ENCODE assay signal across 9 cellular contexts in genomic region chr13:30115257-30115600, GRCh38.
A peak's percentile ranks its signal among the peaks of the same experiment; 100 is the strongest.
DNase-seq lines count a peak whose midpoint lies in the region; ATAC-seq, FAIRE-seq and TF ChIP-seq lines count a peak whose summit lies in the region.
"Had no signal": no experiment of that assay in that cellular context is flagged by ENCODE, and none has a peak within 500 bp of the region (broad histone marks: within the 10 kb centered on the region; RNA-seq: fewer than 3 reads in every experiment).

No MANE protein-coding gene starts in this region.

- CTCF ChIA-PET in A549 (lab: Yijun Ruan, JAX): interaction anchor here (0.7 to 9.8 kb wide), 35 partner anchors 8 to 630 kb away, joined by 3 to 131 read pairs (median 4); partner anchors contain the start of gene UBL3
- CTCF ChIA-PET in mammary epithelial cell (lab: Charles Lee; ENCODE audit: low non-redundant PET): interaction anchor here (1.2 kb wide), 1 partner anchor 344 kb away, joined by 11 read pairs; no protein-coding TSS in a partner anchor
- CTCF ChIA-PET in GM10248 (lab: Yijun Ruan, JAX): interaction anchor here (0.6 to 8.1 kb wide), 44 partner anchors 9 to 689 kb away, joined by 3 to 169 read pairs (median 4); partner anchors contain the start of genes SLC7A1 and UBL3

- no peaks in the 10 kb centered on the region for H3K79me2 ChIP-seq in mammary epithelial cell (ENCODE audit: insufficient read depth, low read length)

- H3K4me1 ChIP-seq in A549: peaks cover 13% of the 10 kb centered on the region
- peaks cover 16% of the 10 kb centered on the region for H3K4me1 ChIP-seq in HUES48 (ENCODE audit: control insufficient read depth, insufficient read depth, low read length)
- H3K4me1 ChIP-seq in mammary epithelial cell (ENCODE audit: insufficient read depth, low read length): peaks cover 24% of the 10 kb centered on the region
- H3K4me1 ChIP-seq in mucosa of stomach (ENCODE audit: control insufficient read depth, insufficient read depth, low read length): peaks cover 31% of the 10 kb centered on the region

- intact Hi-C loops in mammary epithelial cell (cut with micrococcal nuclease): loop anchor here (1.0 to 5.0 kb wide), 3 partner anchors 344 to 606 kb away; no protein-coding TSS in a partner anchor

- no peak for TF ChIP-seq POLR2A in A549 (IDR thresholded peaks at IDR 0.05; ENCODE audit: low read length)

- TF ChIP-seq RAD21 in A549 (conservative IDR thresholded peaks at IDR 0.05 in 1 of 2, IDR thresholded peaks at IDR 0.05 in 1 of 2): no peak; a peak in 1 of 5 replicates

- H4K20me1 ChIP-seq in mammary epithelial cell (ENCODE audit: insufficient read depth, low read length): no peaks in the 10 kb centered on the region

- BruUV-seq in mammary epithelial cell (replicated peaks; lab: Mats Ljungman, UMichigan): no TSS peak

- no peak; the same call in 2 of the 3 replicates for TF ChIP-seq CTCF in A549 (IDR thresholded peaks at IDR 0.05)
- TF ChIP-seq CTCF in mammary epithelial cell (conservative IDR thresholded peaks at IDR 0.05 in 1 of 2, IDR thresholded peaks at IDR 0.05 in 1 of 2; ENCODE audit: extremely low read depth in 1 of 2, insufficient read depth in 1 of 2, low read depth in 1 of 2, low read length in 2 of 2): no peak
- no peak for TF ChIP-seq CTCF in GM10248 (IDR thresholded peaks at IDR 0.05; ENCODE audit: control extremely low read depth, extremely low read depth, low read depth, missing control alignments)

- H3K9me3 ChIP-seq in A549 (no peaks in the 10 kb centered on the region), HUES48 (ENCODE audit: control insufficient read depth, insufficient read depth, low read length) (no peaks in the 10 kb centered on the region), mammary epithelial cell (replicated peaks; ENCODE audit: insufficient read depth, low read length) (no peaks in the 10 kb centered on the region), mucosa of stomach (ENCODE audit: control insufficient read depth, low read length) (no peaks in the 10 kb centered on the region)

- peak overlapping the region; percentile 96 for H3K4me2 ChIP-seq in A549
- H3K4me2 ChIP-seq in mammary epithelial cell (ENCODE audit: insufficient read depth, low read depth, low read length): peak overlapping the region; percentile 83

- no peak overlapping the region for H3K27ac ChIP-seq in A549
- H3K27ac ChIP-seq in HUES48 (ENCODE audit: low read depth, low read length): no peak overlapping the region
- H3K27ac ChIP-seq in mammary epithelial cell (ENCODE audit: insufficient read depth, low read depth, low read length): peak overlapping the region; percentile 49

- POLR2A ChIA-PET in A549 (lab: Yijun Ruan, JAX): interaction anchor here (0.8 to 1.3 kb wide), 4 partner anchors 190 to 344 kb away, joined by 3 read pairs; no protein-coding TSS in a partner anchor
- POLR2A ChIA-PET in GM10248 (lab: Yijun Ruan, JAX): interaction anchor here (0.5 kb wide), 1 partner anchor 78 kb away, joined by 3 read pairs; no protein-coding TSS in a partner anchor

- WGBS in A549 (ENCODE audit: missing lambda C conversion rate): 25% methylated on average over 9 of the region's 9 CpGs
- WGBS in mammary epithelial cell (ENCODE audit: low coverage, missing lambda C conversion rate): 2% methylated on average over 9 of the region's 9 CpGs

- peaks cover 19% of the 10 kb centered on the region for H3K27me3 ChIP-seq in HUES48 (ENCODE audit: control insufficient read depth, insufficient read depth, low read length)
- no peaks in the 10 kb centered on the region for H3K27me3 ChIP-seq in mammary epithelial cell (ENCODE audit: insufficient read depth, low read length)
- H3K27me3 ChIP-seq in mucosa of stomach (ENCODE audit: control insufficient read depth, insufficient read depth, low read length): no peaks in the 10 kb centered on the region

- no peak for TF ChIP-seq EP300 in A549 (IDR thresholded peaks at IDR 0.05)

- peak overlapping the region; percentile 82 for H2AFZ ChIP-seq in mammary epithelial cell (ENCODE audit: low read depth, low read length)

- no peak for DNase-seq in A549 (ENCODE audit: low read depth in 1 of 2, low spot score in 1 of 2)
- DNase-seq in mammary epithelial cell: no peak
- no peak for DNase-seq in stimulated activated CD4-positive, alpha-beta T cell treated with anti-CD3 and anti-CD28 coated beads, Interleukin-1b, Interleukin-23, amount 100 ng/mL, for 48 hours
- no peak for DNase-seq in GM10248 (ENCODE audit: extremely low spot score)

- dilution Hi-C loops in mammary epithelial cell (cut with HindIII; ENCODE audit: low sequenced_read_pairs): no loop called here

- H3K36me3 ChIP-seq in HUES48 (ENCODE audit: control insufficient read depth, insufficient read depth, low read length) (no peaks in the 10 kb centered on the region), mammary epithelial cell (ENCODE audit: insufficient read depth, low read length) (no peaks in the 10 kb centered on the region), mucosa of stomach (ENCODE audit: control insufficient read depth, insufficient read depth, low read length) (no peaks in the 10 kb centered on the region)

- H3K9ac ChIP-seq in HUES48 (ENCODE audit: low read depth, low read length) (no peak overlapping the region), mammary epithelial cell (ENCODE audit: insufficient read depth, low read length) (peak overlapping the region; percentile 39), mucosa of stomach (ENCODE audit: low read length) (peak overlapping the region; percentile 69)

- no peak for FAIRE-seq in A549 (lab: Jason Lieb, UNC)
- FAIRE-seq: G401.6 had no signal

- no peak overlapping the region; the same call in 2 of the 3 replicates for H3K4me3 ChIP-seq in A549
- H3K4me3 ChIP-seq in HUES48 (ENCODE audit: low read depth, low read length): peak overlapping the region; percentile 24; the same call in 1 of the 2 replicates
- peak overlapping the region; percentile 23 to 66 (median 49) for H3K4me3 ChIP-seq in mammary epithelial cell (replicated peaks in 1 of 3; ENCODE audit: insufficient read depth in 1 of 3, low read depth in 2 of 3, low read length in 3 of 3)
- peak overlapping the region; percentile 38 for H3K4me3 ChIP-seq in mucosa of stomach (ENCODE audit: low read length)

- in situ Hi-C loops in mammary epithelial cell (cut with MboI; ENCODE audit: low sequenced_read_pairs in 2 of 2): loop anchor here (5.0 to 10.0 kb wide), 3 partner anchors 268 to 400 kb away; no protein-coding TSS in a partner anchor

- peak; percentile 4 to 6; a peak in 2 of 6 replicates for ATAC-seq in A549
- no peak for ATAC-seq in HG03432 (IDR thresholded peaks at IDR 0.05; ENCODE audit: unreplicated experiment)
- ATAC-seq in HG02571 (IDR thresholded peaks at IDR 0.05; ENCODE audit: unreplicated experiment): no peak

TF ChIP-seq in A549, 52 proteins besides CTCF, POLR2A, EP300 and RAD21:
- TF ChIP-seq EHMT2 (IDR thresholded peaks at IDR 0.05; ENCODE audit: low read depth) (no peak), ELK1 (IDR thresholded peaks at IDR 0.05; ENCODE audit: low read depth, low read length) (no peak)
TF ChIP-seq in A549: peak in this region for 0.

Comparison
In these comparisons a context has a peak if more than half of its experiments do, and no peak if none do; other contexts are left out.
1. ATAC-seq: peak in A549 (2 of 2); none in HG03432 (single experiment) and HG02571 (single experiment).